ENCODE assay signal across 1 cellular context in the genomic region with DNA sequence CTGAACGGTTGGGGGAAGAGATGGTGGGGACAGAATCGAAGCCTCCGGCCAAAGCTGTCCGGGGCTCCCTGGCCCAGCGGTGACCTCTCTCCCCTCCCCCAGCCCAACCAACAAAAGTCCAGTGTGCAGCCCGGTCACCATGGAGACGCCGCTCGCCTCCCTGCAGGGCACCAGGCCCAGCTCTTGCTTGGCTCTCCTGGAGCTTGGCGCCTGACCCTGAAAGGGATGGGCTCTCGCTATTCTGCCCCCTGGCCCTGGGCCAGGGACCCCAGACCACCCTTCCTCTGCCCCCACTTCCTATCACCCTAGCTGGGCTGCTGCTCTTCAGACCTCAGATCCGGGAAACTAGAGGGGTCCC.
TF ChIP-seq lines count a peak whose summit lies in the region.

No MANE protein-coding gene starts in this region.

TF ChIP-seq in HepG2, 621 proteins besides CTCF, POLR2A, EP300 and RAD21 (continued from another document and continues in another):
- TF ChIP-seq ZNF841 (CRISPR knock-in tag; IDR thresholded peaks at IDR 0.05; ENCODE audit: borderline replicate concordance) (no peak), SRSF9 (IDR thresholded peaks at IDR 0.05; ENCODE audit: borderline replicate concordance, insufficient read depth, low read depth, low read length, poor library complexity, severe bottlenecking) (no peak), AHR (CRISPR knock-in tag; IDR thresholded peaks at IDR 0.05) (no peak), ZNF367 (CRISPR knock-in tag; IDR thresholded peaks at IDR 0.05; ENCODE audit: borderline replicate concordance) (no peak), ZNF501 (CRISPR knock-in tag; IDR thresholded peaks at IDR 0.05) (peak; percentile 64; the same call in 1 of the 2 replicates), NR2F6 (IDR thresholded peaks at IDR 0.05) (peak; percentile 79), NR2F6 (CRISPR knock-in tag; IDR thresholded peaks at IDR 0.05) (peak; percentile 71), ZFP62 (CRISPR knock-in tag; IDR thresholded peaks at IDR 0.05) (no peak), EEA1 (CRISPR knock-in tag; IDR thresholded peaks at IDR 0.05; ENCODE audit: borderline replicate concordance) (no peak), KDM5B (CRISPR knock-in tag; IDR thresholded peaks at IDR 0.05; ENCODE audit: borderline replicate concordance) (no peak), ZNF713 (CRISPR knock-in tag; IDR thresholded peaks at IDR 0.05) (no peak), RARA (CRISPR knock-in tag; IDR thresholded peaks at IDR 0.05) (peak; percentile 92), SALL1 (CRISPR knock-in tag; IDR thresholded peaks at IDR 0.05) (peak; percentile 19; the same call in 1 of the 2 replicates), ZNF446 (CRISPR knock-in tag; IDR thresholded peaks at IDR 0.05) (no peak), ZBTB3 (CRISPR knock-in tag; IDR thresholded peaks at IDR 0.05; ENCODE audit: borderline replicate concordance, low read depth) (no peak), ZNF749 (CRISPR knock-in tag; IDR thresholded peaks at IDR 0.05; ENCODE audit: borderline replicate concordance) (no peak), MEF2D (CRISPR knock-in tag; IDR thresholded peaks at IDR 0.05) (no peak), ZNF232 (CRISPR knock-in tag; IDR thresholded peaks at IDR 0.05; ENCODE audit: borderline replicate concordance) (no peak), ZFP90 (CRISPR knock-in tag; IDR thresholded peaks at IDR 0.05; ENCODE audit: borderline replicate concordance) (no peak), ZNF543 (CRISPR knock-in tag; IDR thresholded peaks at IDR 0.05) (no peak), ZNF883 (CRISPR knock-in tag; IDR thresholded peaks at IDR 0.05; ENCODE audit: not compliant biosample characterization) (peak; percentile 51), HMG20B (CRISPR knock-in tag; conservative IDR thresholded peaks at IDR 0.05) (no peak), FOXJ3 (CRISPR knock-in tag; IDR thresholded peaks at IDR 0.05; ENCODE audit: borderline replicate concordance) (no peak), ZZZ3 (CRISPR knock-in tag; IDR thresholded peaks at IDR 0.05; ENCODE audit: borderline replicate concordance) (no peak), ZNF331 (CRISPR knock-in tag; IDR thresholded peaks at IDR 0.05) (no peak), NR2F1 (CRISPR knock-in tag; IDR thresholded peaks at IDR 0.05) (0 out of 4 replicates have a peak, but pooled peaks have one; percentile 13 to 24), ZMYM4 (CRISPR knock-in tag; IDR thresholded peaks at IDR 0.05) (no peak), POLR2G (IDR thresholded peaks at IDR 0.05; ENCODE audit: low read depth, low read length) (no peak), YEATS4 (CRISPR knock-in tag; IDR thresholded peaks at IDR 0.05; ENCODE audit: borderline replicate concordance) (no peak), NCOA1 (CRISPR knock-in tag; IDR thresholded peaks at IDR 0.05) (no peak), SIN3B (IDR thresholded peaks at IDR 0.05; ENCODE audit: low read length) (no peak), ZNF335 (CRISPR knock-in tag; IDR thresholded peaks at IDR 0.05) (no peak), FOXO1 (CRISPR knock-in tag; IDR thresholded peaks at IDR 0.05) (no peak), POLR2AphosphoS5 (IDR thresholded peaks at IDR 0.05; ENCODE audit: low read depth, low read length) (no peak), NONO (IDR thresholded peaks at IDR 0.05) (no peak), NONO (CRISPR knock-in tag; conservative IDR thresholded peaks at IDR 0.05) (peak; percentile 20; the same call in 1 of the 2 replicates), CHD2 (IDR thresholded peaks at IDR 0.05; ENCODE audit: low read depth, low read length) (no peak), TCF7 (IDR thresholded peaks at IDR 0.05; ENCODE audit: low read depth) (no peak), ETV6 (CRISPR knock-in tag; conservative IDR thresholded peaks at IDR 0.05) (no peak), JDP2 (CRISPR knock-in tag; IDR thresholded peaks at IDR 0.05; ENCODE audit: borderline replicate concordance) (no peak), GZF1 (CRISPR knock-in tag; IDR thresholded peaks at IDR 0.05) (no peak), ZNF17 (CRISPR knock-in tag; IDR thresholded peaks at IDR 0.05) (no peak), ZFY (CRISPR knock-in tag; IDR thresholded peaks at IDR 0.05) (no peak), U2AF2 (IDR thresholded peaks at IDR 0.05; ENCODE audit: low read depth, low read length) (0 out of 2 replicates have a peak, but pooled peaks have one; percentile 83)
- TF ChIP-seq, protein P1, sequence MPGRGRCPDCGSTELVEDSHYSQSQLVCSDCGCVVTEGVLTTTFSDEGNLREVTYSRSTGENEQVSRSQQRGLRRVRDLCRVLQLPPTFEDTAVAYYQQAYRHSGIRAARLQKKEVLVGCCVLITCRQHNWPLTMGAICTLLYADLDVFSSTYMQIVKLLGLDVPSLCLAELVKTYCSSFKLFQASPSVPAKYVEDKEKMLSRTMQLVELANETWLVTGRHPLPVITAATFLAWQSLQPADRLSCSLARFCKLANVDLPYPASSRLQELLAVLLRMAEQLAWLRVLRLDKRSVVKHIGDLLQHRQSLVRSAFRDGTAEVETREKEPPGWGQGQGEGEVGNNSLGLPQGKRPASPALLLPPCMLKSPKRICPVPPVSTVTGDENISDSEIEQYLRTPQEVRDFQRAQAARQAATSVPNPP (CRISPR knock-in tag; IDR thresholded peaks at IDR 0.05), result no peak
- TF ChIP-seq, protein P2, sequence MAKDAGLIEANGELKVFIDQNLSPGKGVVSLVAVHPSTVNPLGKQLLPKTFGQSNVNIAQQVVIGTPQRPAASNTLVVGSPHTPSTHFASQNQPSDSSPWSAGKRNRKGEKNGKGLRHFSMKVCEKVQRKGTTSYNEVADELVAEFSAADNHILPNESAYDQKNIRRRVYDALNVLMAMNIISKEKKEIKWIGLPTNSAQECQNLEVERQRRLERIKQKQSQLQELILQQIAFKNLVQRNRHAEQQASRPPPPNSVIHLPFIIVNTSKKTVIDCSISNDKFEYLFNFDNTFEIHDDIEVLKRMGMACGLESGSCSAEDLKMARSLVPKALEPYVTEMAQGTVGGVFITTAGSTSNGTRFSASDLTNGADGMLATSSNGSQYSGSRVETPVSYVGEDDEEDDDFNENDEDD (CRISPR knock-in tag; IDR thresholded peaks at IDR 0.05; ENCODE audit: borderline replicate concordance), result no peak
- TF ChIP-seq, protein P3, sequence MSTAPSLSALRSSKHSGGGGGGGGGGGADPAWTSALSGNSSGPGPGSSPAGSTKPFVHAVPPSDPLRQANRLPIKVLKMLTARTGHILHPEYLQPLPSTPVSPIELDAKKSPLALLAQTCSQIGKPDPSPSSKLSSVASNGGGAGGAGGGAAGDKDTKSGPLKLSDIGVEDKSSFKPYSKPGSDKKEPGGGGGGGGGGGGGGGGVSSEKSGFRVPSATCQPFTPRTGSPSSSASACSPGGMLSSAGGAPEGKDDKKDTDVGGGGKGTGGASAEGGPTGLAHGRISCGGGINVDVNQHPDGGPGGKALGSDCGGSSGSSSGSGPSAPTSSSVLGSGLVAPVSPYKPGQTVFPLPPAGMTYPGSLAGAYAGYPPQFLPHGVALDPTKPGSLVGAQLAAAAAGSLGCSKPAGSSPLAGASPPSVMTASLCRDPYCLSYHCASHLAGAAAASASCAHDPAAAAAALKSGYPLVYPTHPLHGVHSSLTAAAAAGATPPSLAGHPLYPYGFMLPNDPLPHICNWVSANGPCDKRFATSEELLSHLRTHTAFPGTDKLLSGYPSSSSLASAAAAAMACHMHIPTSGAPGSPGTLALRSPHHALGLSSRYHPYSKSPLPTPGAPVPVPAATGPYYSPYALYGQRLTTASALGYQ (CRISPR knock-in tag; IDR thresholded peaks at IDR 0.05), result no peak
- TF ChIP-seq, protein P4, sequence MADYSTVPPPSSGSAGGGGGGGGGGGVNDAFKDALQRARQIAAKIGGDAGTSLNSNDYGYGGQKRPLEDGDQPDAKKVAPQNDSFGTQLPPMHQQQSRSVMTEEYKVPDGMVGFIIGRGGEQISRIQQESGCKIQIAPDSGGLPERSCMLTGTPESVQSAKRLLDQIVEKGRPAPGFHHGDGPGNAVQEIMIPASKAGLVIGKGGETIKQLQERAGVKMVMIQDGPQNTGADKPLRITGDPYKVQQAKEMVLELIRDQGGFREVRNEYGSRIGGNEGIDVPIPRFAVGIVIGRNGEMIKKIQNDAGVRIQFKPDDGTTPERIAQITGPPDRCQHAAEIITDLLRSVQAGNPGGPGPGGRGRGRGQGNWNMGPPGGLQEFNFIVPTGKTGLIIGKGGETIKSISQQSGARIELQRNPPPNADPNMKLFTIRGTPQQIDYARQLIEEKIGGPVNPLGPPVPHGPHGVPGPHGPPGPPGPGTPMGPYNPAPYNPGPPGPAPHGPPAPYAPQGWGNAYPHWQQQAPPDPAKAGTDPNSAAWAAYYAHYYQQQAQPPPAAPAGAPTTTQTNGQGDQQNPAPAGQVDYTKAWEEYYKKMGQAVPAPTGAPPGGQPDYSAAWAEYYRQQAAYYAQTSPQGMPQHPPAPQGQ (CRISPR knock-in tag; IDR thresholded peaks at IDR 0.05; ENCODE audit: borderline replicate concordance), result no peak
- TF ChIP-seq, protein P5, sequence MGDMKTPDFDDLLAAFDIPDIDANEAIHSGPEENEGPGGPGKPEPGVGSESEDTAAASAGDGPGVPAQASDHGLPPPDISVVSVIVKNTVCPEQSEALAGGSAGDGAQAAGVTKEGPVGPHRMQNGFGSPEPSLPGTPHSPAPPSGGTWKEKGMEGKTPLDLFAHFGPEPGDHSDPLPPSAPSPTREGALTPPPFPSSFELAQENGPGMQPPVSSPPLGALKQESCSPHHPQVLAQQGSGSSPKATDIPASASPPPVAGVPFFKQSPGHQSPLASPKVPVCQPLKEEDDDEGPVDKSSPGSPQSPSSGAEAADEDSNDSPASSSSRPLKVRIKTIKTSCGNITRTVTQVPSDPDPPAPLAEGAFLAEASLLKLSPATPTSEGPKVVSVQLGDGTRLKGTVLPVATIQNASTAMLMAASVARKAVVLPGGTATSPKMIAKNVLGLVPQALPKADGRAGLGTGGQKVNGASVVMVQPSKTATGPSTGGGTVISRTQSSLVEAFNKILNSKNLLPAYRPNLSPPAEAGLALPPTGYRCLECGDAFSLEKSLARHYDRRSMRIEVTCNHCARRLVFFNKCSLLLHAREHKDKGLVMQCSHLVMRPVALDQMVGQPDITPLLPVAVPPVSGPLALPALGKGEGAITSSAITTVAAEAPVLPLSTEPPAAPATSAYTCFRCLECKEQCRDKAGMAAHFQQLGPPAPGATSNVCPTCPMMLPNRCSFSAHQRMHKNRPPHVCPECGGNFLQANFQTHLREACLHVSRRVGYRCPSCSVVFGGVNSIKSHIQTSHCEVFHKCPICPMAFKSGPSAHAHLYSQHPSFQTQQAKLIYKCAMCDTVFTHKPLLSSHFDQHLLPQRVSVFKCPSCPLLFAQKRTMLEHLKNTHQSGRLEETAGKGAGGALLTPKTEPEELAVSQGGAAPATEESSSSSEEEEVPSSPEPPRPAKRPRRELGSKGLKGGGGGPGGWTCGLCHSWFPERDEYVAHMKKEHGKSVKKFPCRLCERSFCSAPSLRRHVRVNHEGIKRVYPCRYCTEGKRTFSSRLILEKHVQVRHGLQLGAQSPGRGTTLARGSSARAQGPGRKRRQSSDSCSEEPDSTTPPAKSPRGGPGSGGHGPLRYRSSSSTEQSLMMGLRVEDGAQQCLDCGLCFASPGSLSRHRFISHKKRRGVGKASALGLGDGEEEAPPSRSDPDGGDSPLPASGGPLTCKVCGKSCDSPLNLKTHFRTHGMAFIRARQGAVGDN (CRISPR knock-in tag; IDR thresholded peaks at IDR 0.05), result peak; percentile 8; the same call in 1 of the 2 replicates
- TF ChIP-seq, protein P6, sequence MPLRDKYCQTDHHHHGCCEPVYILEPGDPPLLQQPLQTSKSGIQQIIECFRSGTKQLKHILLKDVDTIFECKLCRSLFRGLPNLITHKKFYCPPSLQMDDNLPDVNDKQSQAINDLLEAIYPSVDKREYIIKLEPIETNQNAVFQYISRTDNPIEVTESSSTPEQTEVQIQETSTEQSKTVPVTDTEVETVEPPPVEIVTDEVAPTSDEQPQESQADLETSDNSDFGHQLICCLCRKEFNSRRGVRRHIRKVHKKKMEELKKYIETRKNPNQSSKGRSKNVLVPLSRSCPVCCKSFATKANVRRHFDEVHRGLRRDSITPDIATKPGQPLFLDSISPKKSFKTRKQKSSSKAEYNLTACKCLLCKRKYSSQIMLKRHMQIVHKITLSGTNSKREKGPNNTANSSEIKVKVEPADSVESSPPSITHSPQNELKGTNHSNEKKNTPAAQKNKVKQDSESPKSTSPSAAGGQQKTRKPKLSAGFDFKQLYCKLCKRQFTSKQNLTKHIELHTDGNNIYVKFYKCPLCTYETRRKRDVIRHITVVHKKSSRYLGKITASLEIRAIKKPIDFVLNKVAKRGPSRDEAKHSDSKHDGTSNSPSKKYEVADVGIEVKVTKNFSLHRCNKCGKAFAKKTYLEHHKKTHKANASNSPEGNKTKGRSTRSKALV (CRISPR knock-in tag; IDR thresholded peaks at IDR 0.05), result no peak
- TF ChIP-seq, protein P7, sequence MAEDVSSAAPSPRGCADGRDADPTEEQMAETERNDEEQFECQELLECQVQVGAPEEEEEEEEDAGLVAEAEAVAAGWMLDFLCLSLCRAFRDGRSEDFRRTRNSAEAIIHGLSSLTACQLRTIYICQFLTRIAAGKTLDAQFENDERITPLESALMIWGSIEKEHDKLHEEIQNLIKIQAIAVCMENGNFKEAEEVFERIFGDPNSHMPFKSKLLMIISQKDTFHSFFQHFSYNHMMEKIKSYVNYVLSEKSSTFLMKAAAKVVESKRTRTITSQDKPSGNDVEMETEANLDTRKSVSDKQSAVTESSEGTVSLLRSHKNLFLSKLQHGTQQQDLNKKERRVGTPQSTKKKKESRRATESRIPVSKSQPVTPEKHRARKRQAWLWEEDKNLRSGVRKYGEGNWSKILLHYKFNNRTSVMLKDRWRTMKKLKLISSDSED (CRISPR knock-in tag; IDR thresholded peaks at IDR 0.05), result no peak
- TF ChIP-seq, protein P8, sequence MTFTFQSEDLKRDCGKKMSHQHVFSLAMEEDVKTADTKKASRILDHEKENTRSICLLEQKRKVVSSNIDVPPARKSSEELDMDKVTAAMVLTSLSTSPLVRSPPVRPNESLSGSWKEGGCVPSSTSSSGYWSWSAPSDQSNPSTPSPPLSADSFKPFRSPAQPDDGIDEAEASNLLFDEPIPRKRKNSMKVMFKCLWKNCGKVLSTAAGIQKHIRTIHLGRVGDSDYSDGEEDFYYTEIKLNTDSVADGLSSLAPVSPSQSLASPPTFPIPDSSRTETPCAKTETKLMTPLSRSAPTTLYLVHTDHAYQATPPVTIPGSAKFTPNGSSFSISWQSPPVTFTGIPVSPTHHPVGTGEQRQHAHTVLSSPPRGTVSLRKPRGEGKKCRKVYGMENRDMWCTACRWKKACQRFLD (CRISPR knock-in tag; IDR thresholded peaks at IDR 0.05; ENCODE audit: borderline replicate concordance), result no peak
